In the genomic region with DNA sequence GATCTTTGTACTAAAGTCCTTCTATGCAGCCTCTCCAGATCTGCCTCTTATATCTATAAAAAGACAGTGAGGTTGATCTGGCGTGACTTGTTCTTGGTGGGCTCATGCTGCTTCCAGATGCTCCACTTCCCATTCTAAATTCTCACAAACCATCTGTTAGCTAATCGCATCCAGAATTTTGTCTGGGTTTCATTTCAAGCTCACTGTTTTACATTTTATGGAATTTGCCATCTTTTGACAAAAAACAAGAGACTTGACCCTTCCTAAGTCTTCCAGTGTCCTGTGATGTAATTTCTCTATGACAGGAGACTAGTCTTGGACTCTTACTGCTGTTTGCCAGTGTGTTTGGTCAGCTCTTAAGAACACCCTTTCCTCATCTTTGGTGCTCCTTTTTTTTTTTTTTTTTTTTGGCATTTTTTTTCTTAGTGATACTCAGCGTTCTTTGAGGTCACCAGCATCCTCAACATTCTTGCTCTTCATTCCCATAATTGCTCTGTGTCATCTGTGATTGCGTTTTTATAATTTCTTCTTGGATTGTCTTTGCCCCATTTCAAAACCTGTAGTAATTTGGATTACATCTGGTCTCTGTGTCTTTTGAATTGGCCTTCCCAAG, we compare ENCODE assay signal across 12 cellular contexts. TPM values are rescaled to one million over a fixed set of nuclear protein-coding genes. Genes with fewer than 3 reads are reported as not detected.
DNase-seq lines count a peak whose midpoint lies in the region; ATAC-seq and TF ChIP-seq lines count a peak whose summit lies in the region.
"Had no signal": no experiment of that assay in that cellular context is flagged by ENCODE, and none has a peak within 500 bp of the region (broad histone marks: within the 10 kb centered on the region; RNA-seq: fewer than 3 reads in every experiment).

No MANE protein-coding gene starts in this region.

- peak; percentile 77 for DNase-seq in BJ (ENCODE audit: low read depth)
- DNase-seq in HFF-Myc (ENCODE audit: extremely low read depth, low read depth), result peak; percentile 81
- peak; percentile 22 for DNase-seq in astrocyte of the cerebellum (ENCODE audit: low read depth)
- no peak for DNase-seq in lower lobe of right lung
- no peak for DNase-seq in testis
- DNase-seq: NCI-H2107; stimulated activated CD4-positive, alpha-beta T cell treated with anti-CD3 and anti-CD28 coated beads, Interleukin-1b, Interleukin-23, amount 100 ng/mL, for 48 hours; uterus had no signal

- WGBS in testis, 2 donors, result 52 to 56% methylated on average over 4 of the region's 4 CpGs

- no peaks in the 10 kb centered on the region for H3K27me3 ChIP-seq in BJ (ENCODE audit: control insufficient read depth, insufficient read depth, low read length)
- no peaks in the 10 kb centered on the region for H3K27me3 ChIP-seq in lower lobe of right lung (ENCODE audit: low read depth)
- no peaks in the 10 kb centered on the region for H3K27me3 ChIP-seq in testis
- H3K27me3 ChIP-seq: uterus had no signal

- CTCF ChIA-PET in BJ (lab: Yijun Ruan, JAX), result no interaction called here

- H3K9me3 ChIP-seq in lower lobe of right lung (no peaks in the 10 kb centered on the region), testis (no peaks in the 10 kb centered on the region)
- H3K9me3 ChIP-seq: uterus had no signal

- ATAC-seq in lower lobe of right lung (no peak), HG03342 (IDR thresholded peaks at IDR 0.05; ENCODE audit: unreplicated experiment) (no peak), HG03196 (IDR thresholded peaks at IDR 0.05; ENCODE audit: unreplicated experiment) (no peak), HG02571 (IDR thresholded peaks at IDR 0.05; ENCODE audit: unreplicated experiment) (no peak)

- TF ChIP-seq POLR2A in testis (IDR thresholded peaks at IDR 0.05), result no peak

- no peak overlapping the region for H3K4me3 ChIP-seq in BJ (ENCODE audit: low read depth, low read length)
- H3K4me3 ChIP-seq in HFF-Myc (replicated peaks; ENCODE audit: low read depth, low read length), result no peak overlapping the region
- no peak overlapping the region for H3K4me3 ChIP-seq in astrocyte of the cerebellum (ENCODE audit: low read depth, low read length)
- H3K4me3 ChIP-seq in lower lobe of right lung, result no peak overlapping the region
- no peak overlapping the region for H3K4me3 ChIP-seq in testis
- H3K4me3 ChIP-seq: uterus had no signal

- peaks cover 8% of the 10 kb centered on the region for H3K36me3 ChIP-seq in BJ (ENCODE audit: control insufficient read depth, insufficient read depth, low read length)
- peaks cover 25% of the 10 kb centered on the region for H3K36me3 ChIP-seq in lower lobe of right lung
- H3K36me3 ChIP-seq in testis (ENCODE audit: low read depth, missing control alignments), result no peaks in the 10 kb centered on the region
- H3K36me3 ChIP-seq: uterus had no signal

- POLR2A ChIA-PET in BJ (lab: Charles Lee), result no interaction called here

- in situ Hi-C loops in astrocyte of the cerebellum (cut with HindIII; ENCODE audit: low sequenced_read_pairs), result no loop called here

- H3K4me1 ChIP-seq in lower lobe of right lung (peaks cover 77% of the 10 kb centered on the region), testis (peaks cover 7% of the 10 kb centered on the region)

- intact Hi-C loops in lower lobe of right lung (cut with DNase I), result no loop called here
- intact Hi-C loops in testis (cut with DNase I; ENCODE audit: low total_unique reads), result no loop called here

- TF ChIP-seq CTCF in BJ (IDR thresholded peaks at IDR 0.05; ENCODE audit: insufficient read depth, low read depth, low read length) (no peak), HFF-Myc (IDR thresholded peaks at IDR 0.05; ENCODE audit: low read depth, low read length, missing control alignments) (no peak), astrocyte of the cerebellum (IDR thresholded peaks at IDR 0.05; ENCODE audit: low read depth, low read length, missing control alignments) (no peak), lower lobe of right lung (IDR thresholded peaks at IDR 0.05) (no peak), testis (IDR thresholded peaks at IDR 0.05) (no peak)

- peak overlapping the region; percentile 8 for H3K27ac ChIP-seq in lower lobe of right lung
- H3K27ac ChIP-seq in testis, result no peak overlapping the region
- H3K27ac ChIP-seq: uterus had no signal

RNA-seq across cellular contexts. Expression of a gene that starts 23.1 kb away (rescaled TPM):
- polyA plus RNA-seq in BJ (2011; rRNA removed) (14.7 and 21.4 TPM in 2 replicates), testis (ENCODE audit: insufficient read depth, low read depth, low replicate concordance) (31.9 TPM)
- 27.9 and 29.8 TPM in 2 replicates for polyA minus RNA-seq in BJ (2011; rRNA and poly(A)+ RNA removed)
- total RNA-seq in lower lobe of right lung (53.5 TPM), testis (10 to 100 TPM; 47.5 to 60.2 TPM)

RNA-seq across cellular contexts. Expression of a gene that starts 26.8 kb away (rescaled TPM):
- polyA plus RNA-seq in BJ (2011; rRNA removed) (0.25 and 0.28 TPM in 2 replicates), testis (ENCODE audit: insufficient read depth, low read depth, low replicate concordance) (0.88 TPM)
- 0.28 and 0.41 TPM in 2 replicates for polyA minus RNA-seq in BJ (2011; rRNA and poly(A)+ RNA removed)
- total RNA-seq in lower lobe of right lung (12.3 TPM), testis (1 to 10 TPM; 1.6 to 2.9 TPM)
- total RNA-seq: HT1080 had no signal

RNA-seq across cellular contexts. Expression of a gene that starts 41.8 kb away (rescaled TPM):
- polyA plus RNA-seq in BJ (2011; rRNA removed) (30.1 and 45.9 TPM in 2 replicates), testis (ENCODE audit: insufficient read depth, low read depth, low replicate concordance) (32.4 TPM)
- 34.9 and 42.9 TPM in 2 replicates for polyA minus RNA-seq in BJ (2011; rRNA and poly(A)+ RNA removed)
- total RNA-seq in lower lobe of right lung (51.6 TPM), testis (10 to 100 TPM; 61.5 to 61.6 TPM)

Comparison
In these comparisons a context has a peak if more than half of its experiments do, and no peak if none do; other contexts are left out.
1. DNase-seq: peak in BJ (single experiment), HFF-Myc (single experiment) and astrocyte of the cerebellum (single experiment); none in lower lobe of right lung (single experiment) and testis (single experiment).